Comparison of ENCODE assay signal across 11 cellular contexts in the genomic region with DNA sequence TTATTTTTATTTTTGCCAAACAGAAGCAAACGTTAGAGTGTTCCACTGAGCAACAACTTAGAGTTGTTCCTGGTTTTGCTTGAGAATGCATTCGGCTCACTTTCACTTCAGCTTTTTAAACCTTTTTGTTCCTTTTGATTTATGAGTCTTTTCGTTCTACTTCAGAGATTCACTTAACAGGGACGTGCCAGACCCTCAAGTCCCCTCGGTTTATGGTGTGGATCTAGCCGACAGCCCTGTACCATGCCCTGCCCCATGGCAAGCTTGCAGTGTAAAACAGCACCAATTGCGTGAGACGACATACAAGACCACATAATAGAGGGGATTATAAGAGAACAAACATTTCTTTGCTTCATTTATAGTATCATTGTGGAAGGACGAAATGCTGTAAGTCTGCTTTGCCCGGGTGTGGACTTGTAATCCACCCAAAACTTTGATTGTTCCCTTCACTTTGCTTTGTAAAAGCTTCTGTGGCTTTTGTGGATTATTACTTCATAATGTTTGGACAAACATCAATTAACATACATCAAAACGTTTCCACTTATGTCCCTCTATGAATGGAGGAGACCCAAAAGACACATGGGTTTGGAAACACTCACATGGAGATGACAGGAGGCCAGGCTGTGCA.
A peak's percentile ranks its signal among the peaks of the same experiment; 100 is the strongest.
DNase-seq lines count a peak whose midpoint lies in the region; ATAC-seq and TF ChIP-seq lines count a peak whose summit lies in the region.
"Had no signal": no experiment of that assay in that cellular context is flagged by ENCODE, and none has a peak within 500 bp of the region (broad histone marks: within the 10 kb centered on the region; RNA-seq: fewer than 3 reads in every experiment).

No MANE protein-coding gene starts in this region.

- no peaks in the 10 kb centered on the region for H3K27me3 Mint-ChIP-seq in effector memory CD8-positive, alpha-beta T cell
- H3K27me3 Mint-ChIP-seq: activated CD4-positive, alpha-beta T cell treated with anti-CD3 and anti-CD28 coated beads for 36 hours had no signal

- H3F3A ChIP-seq in MM.1S (ENCODE audit: insufficient read depth, low read length) = no peaks in the 10 kb centered on the region

- H3K27ac ChIP-seq in psoas muscle = peak overlapping the region; percentile 63
- no peak overlapping the region for H3K27ac ChIP-seq in brain microvascular endothelial cell
- H3K27ac ChIP-seq in MM.1S (ENCODE audit: low read length) = no peak overlapping the region

- peaks cover 20% of the 10 kb centered on the region for H3K4me1 ChIP-seq in psoas muscle
- H3K4me1 ChIP-seq in MM.1S (ENCODE audit: low read length) = no peaks in the 10 kb centered on the region

- H3K36me3 Mint-ChIP-seq in effector memory CD8-positive, alpha-beta T cell (ENCODE audit: insufficient read depth) = no peaks in the 10 kb centered on the region
- H3K36me3 Mint-ChIP-seq: stimulated activated effector memory CD8-positive, alpha-beta T cell treated with anti-CD3 and anti-CD28 coated beads, Interleukin-12 subunit alpha, Interleukin-12 subunit beta, amount 100 ng/mL, for 72 hours had no signal

- TF ChIP-seq CTCF in psoas muscle (IDR thresholded peaks at IDR 0.05) (no peak), brain microvascular endothelial cell (IDR thresholded peaks at IDR 0.05; ENCODE audit: low read depth, low read length, missing control alignments) (no peak), MM.1S (IDR thresholded peaks at IDR 0.05; ENCODE audit: low read length) (no peak)

- peak overlapping the region; percentile 57 for H3K4me3 ChIP-seq in psoas muscle
- no peak overlapping the region for H3K4me3 ChIP-seq in brain microvascular endothelial cell (ENCODE audit: low read depth, low read length)
- no peak overlapping the region for H3K4me3 ChIP-seq in MM.1S (ENCODE audit: low read length)

- intact Hi-C loops in psoas muscle (cut with DNase I) = no loop called here

- H4K20me1 ChIP-seq in MM.1S (ENCODE audit: insufficient read depth, low read length) = no peaks in the 10 kb centered on the region

- no peaks in the 10 kb centered on the region for H3K9me3 Mint-ChIP-seq in effector memory CD8-positive, alpha-beta T cell
- H3K9me3 Mint-ChIP-seq: stimulated activated effector memory CD8-positive, alpha-beta T cell treated with anti-CD3 and anti-CD28 coated beads, Interleukin-12 subunit alpha, Interleukin-12 subunit beta, amount 100 ng/mL, for 72 hours had no signal

- no peak overlapping the region for H3K27ac Mint-ChIP-seq in effector memory CD8-positive, alpha-beta T cell
- H3K27ac Mint-ChIP-seq: activated CD4-positive, alpha-beta T cell treated with anti-CD3 and anti-CD28 coated beads for 36 hours; stimulated activated effector memory CD8-positive, alpha-beta T cell treated with anti-CD3 and anti-CD28 coated beads, Interleukin-12 subunit alpha, Interleukin-12 subunit beta, amount 100 ng/mL, for 72 hours had no signal

- no peaks in the 10 kb centered on the region; the same call in 1 of the 2 replicates for H3K9me2 ChIP-seq in MM.1S (replicated peaks; ENCODE audit: insufficient read depth, low read length)

- 25 to 46% (median 25%) methylated on average over 11 of the region's 11 CpGs for WGBS in psoas muscle, 3 donors

- H3K9me3 ChIP-seq in psoas muscle (no peaks in the 10 kb centered on the region), MM.1S (replicated peaks; ENCODE audit: insufficient read depth, low read length) (no peaks in the 10 kb centered on the region)

- no peak overlapping the region for H2AFZ ChIP-seq in MM.1S (ENCODE audit: low read length)

- H3K4me1 Mint-ChIP-seq in effector memory CD8-positive, alpha-beta T cell (ENCODE audit: low read depth in 2 of 2) = no peaks in the 10 kb centered on the region
- H3K4me1 Mint-ChIP-seq: activated CD4-positive, alpha-beta T cell treated with anti-CD3 and anti-CD28 coated beads for 36 hours; stimulated activated effector memory CD8-positive, alpha-beta T cell treated with anti-CD3 and anti-CD28 coated beads, Interleukin-12 subunit alpha, Interleukin-12 subunit beta, amount 100 ng/mL, for 72 hours had no signal

- DNase-seq in SW480 (ENCODE audit: low spot score) = peak; percentile 93
- peak in 1 of 2 donors; percentile 25 for DNase-seq in psoas muscle
- no peak for DNase-seq in effector memory CD8-positive, alpha-beta T cell
- no peak for DNase-seq in NCI-H524 treated with DMSO at 0.1 percent for 48 hours (lab: John Stamatoyannopoulos, UW)
- no peak for DNase-seq in brain microvascular endothelial cell
- no peak for DNase-seq in MM.1S
- DNase-seq: activated CD4-positive, alpha-beta T cell treated with anti-CD3 and anti-CD28 coated beads for 36 hours; hippocampal formation had no signal

- H3K27me3 ChIP-seq in psoas muscle (ENCODE audit: insufficient read depth in 3 of 3, low read length in 2 of 3) (no peaks in the 10 kb centered on the region), brain microvascular endothelial cell (replicated peaks) (no peaks in the 10 kb centered on the region), MM.1S (replicated peaks; ENCODE audit: insufficient read depth, low read length) (no peaks in the 10 kb centered on the region)

- no peak overlapping the region for H3K9ac ChIP-seq in MM.1S (ENCODE audit: low read length)

- ATAC-seq in GM18867 (IDR thresholded peaks at IDR 0.05; ENCODE audit: unreplicated experiment) (peak; percentile 65), HG02973 (IDR thresholded peaks at IDR 0.05; ENCODE audit: unreplicated experiment) (peak; percentile 46), psoas muscle (peak in 3 of 4 donors; percentile 31 to 72 (median 55))
- ATAC-seq in effector memory CD8-positive, alpha-beta T cell (replicated peaks) = no peak
- ATAC-seq: activated CD4-positive, alpha-beta T cell treated with anti-CD3 and anti-CD28 coated beads for 36 hours; stimulated activated effector memory CD8-positive, alpha-beta T cell treated with anti-CD3 and anti-CD28 coated beads, Interleukin-12 subunit alpha, Interleukin-12 subunit beta, amount 100 ng/mL, for 72 hours had no signal

- in situ Hi-C loops in brain microvascular endothelial cell (cut with HindIII; ENCODE audit: low pct_ligation_motif_present, low sequenced_read_pairs) = no loop called here

- no peaks in the 10 kb centered on the region for H3K79me2 ChIP-seq in MM.1S (ENCODE audit: low read length)

- no peak overlapping the region for H3K4me2 ChIP-seq in MM.1S (ENCODE audit: low read depth, low read length)

- H3K4me3 Mint-ChIP-seq in effector memory CD8-positive, alpha-beta T cell = no peak overlapping the region
- H3K4me3 Mint-ChIP-seq: activated CD4-positive, alpha-beta T cell treated with anti-CD3 and anti-CD28 coated beads for 36 hours; stimulated activated effector memory CD8-positive, alpha-beta T cell treated with anti-CD3 and anti-CD28 coated beads, Interleukin-12 subunit alpha, Interleukin-12 subunit beta, amount 100 ng/mL, for 72 hours had no signal

- no peaks in the 10 kb centered on the region for H3K36me3 ChIP-seq in psoas muscle (ENCODE audit: insufficient read depth in 1 of 2, low read depth in 1 of 2)
- no peaks in the 10 kb centered on the region for H3K36me3 ChIP-seq in brain microvascular endothelial cell (replicated peaks)
- no peaks in the 10 kb centered on the region for H3K36me3 ChIP-seq in MM.1S (replicated peaks; ENCODE audit: insufficient read depth, low read length)
